Comparison of ENCODE assay signal across 1 cellular context in the genomic region with DNA sequence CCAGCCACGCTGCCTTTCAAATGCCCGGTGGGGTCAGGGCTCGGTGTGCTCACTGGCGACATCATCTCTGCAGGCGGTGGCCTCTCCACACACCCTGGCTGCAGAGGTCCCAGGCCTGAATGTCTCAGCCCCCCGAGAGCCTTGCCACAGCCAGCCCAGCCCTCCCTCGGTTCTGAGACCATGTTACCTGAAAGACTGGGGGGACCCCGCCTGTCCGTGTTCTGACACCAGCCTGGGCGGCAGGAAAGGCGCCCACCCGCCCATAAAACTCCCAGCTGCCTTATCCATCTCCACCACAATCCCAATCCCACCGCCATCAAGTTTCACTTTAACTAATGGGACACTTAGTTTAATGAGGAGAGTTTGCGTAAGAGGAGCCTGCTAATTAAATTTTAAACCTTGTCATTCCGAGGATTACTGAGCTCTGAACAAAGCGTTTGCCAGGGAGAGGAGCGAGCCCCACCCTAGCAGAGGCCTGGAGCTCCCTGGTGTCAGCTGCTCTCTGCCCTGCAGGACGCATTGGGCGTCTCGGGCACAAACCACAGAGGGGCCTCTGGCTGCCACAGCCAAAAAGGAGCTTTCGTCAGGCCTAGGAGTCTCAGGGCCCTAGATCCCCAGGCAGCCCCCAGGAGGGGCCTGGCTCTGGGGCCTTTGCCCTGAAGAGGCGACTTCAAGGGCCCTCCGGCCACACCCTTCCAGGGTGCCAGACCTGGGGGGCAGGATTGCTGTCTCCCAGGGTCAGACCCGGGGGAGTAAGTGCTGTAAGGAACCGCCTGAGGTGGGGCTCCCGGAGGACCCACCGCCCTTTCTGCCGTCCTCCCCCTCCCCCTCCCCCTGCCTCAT.
TF ChIP-seq lines count a peak whose summit lies in the region.

No MANE protein-coding gene starts in this region.

TF ChIP-seq in HEK293, 187 proteins besides CTCF, POLR2A, EP300 and RAD21 (continued from another document):
- no peak for TF ChIP-seq ZNF214 (tag by site-specific recombination; IDR thresholded peaks at IDR 0.05; ENCODE audit: borderline replicate concordance)
TF ChIP-seq in HEK293: peak in this region for 27.
